Comparison of ENCODE assay signal across 22 cellular contexts in the genomic region with DNA sequence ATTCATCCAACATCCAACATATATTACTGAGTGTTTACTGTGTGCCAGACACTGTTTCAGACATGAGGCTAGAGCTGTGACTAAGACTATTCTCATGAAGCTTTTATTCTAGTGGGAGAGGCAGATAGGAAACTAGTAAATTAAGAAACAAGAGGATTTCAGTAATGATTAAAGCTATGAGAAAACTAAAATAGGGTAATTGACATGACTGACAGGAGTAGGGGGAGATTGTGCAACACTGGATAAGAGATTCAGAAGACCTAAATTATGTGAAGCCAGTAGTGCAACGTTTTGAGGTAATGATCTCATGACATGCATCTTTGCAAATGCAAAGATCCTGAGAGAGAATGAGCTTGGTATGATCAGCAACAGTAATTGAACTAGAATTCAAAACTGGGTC.
"Had no signal": no experiment of that assay in that cellular context is flagged by ENCODE, and none has a peak within 500 bp of the region (broad histone marks: within the 10 kb centered on the region; RNA-seq: fewer than 3 reads in every experiment).

No MANE protein-coding gene starts in this region.

- H3K4me1 ChIP-seq: Peyer's patch, SJCRH30 had no signal

- ATAC-seq: Right ventricle myocardium inferior had no signal

- H3K36me3 ChIP-seq: MG63, Peyer's patch, SJCRH30 had no signal

- H2AFZ ChIP-seq: PC-9 had no signal

- H3K27ac ChIP-seq: PC-9, Peyer's patch, SJCRH30 had no signal

- DNase-seq: Karpas-422, KG1, MG63, MV-4-11, NCI-H1048, NCI-H1105, NCI-H1417, NCI-H1436 treated with DMSO at 0.1 percent for 48 hours, NCI-H1694, NCI-H187 treated with DMSO at 0.1 percent for 48 hours, NCI-H2029 treated with DMSO at 0.1 percent for 48 hours, NCI-H2171 treated with DMSO at 0.1 percent for 48 hours, NCI-H345, NCI-H446 treated with DMSO at 0.1 percent for 48 hours, NCI-H510A treated with DMSO at 0.1 percent for 48 hours, NCI-H526 treated with DMSO at 0.1 percent for 48 hours, NCI-H748 treated with DMSO at 0.1 percent for 48 hours, PC-9, Peyer's patch, SHP77 treated with DMSO at 0.1 percent for 48 hours, SJCRH30 had no signal

- H3K9me3 ChIP-seq: MG63, Peyer's patch, SJCRH30 had no signal

- H3K27me3 ChIP-seq: MG63, Peyer's patch, SJCRH30 had no signal

- H3K4me3 ChIP-seq: MG63, PC-9, Peyer's patch, SJCRH30 had no signal

- H3K4me2 ChIP-seq: PC-9 had no signal
